16 cellular contexts compared by ENCODE assay signal in the genomic region with DNA sequence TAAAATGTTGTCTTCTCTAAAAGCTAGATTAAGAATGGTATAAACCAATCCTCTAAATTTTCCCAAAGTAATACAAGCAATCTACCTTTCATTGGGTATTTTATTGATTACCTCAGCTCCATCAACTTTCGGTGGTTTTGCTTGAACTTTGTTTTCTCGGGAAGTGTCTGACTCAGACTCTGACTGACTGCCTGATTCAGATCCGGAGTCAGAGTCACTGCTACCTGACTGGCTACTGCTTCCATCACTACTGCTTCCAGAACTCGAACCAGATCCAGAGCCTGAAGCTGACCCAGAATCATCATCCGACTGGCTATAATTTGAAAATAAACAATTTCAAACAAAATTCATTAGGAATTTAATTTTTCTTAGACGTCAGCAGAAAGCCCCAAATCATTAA. TPM values are rescaled to one million over a fixed set of nuclear protein-coding genes. Genes with fewer than 3 reads are reported as not detected.
DNase-seq lines count a peak whose midpoint lies in the region; ATAC-seq, FAIRE-seq and TF ChIP-seq lines count a peak whose summit lies in the region.
"Had no signal": no experiment of that assay in that cellular context is flagged by ENCODE, and none has a peak within 500 bp of the region (broad histone marks: within the 10 kb centered on the region; RNA-seq: fewer than 3 reads in every experiment).

No MANE protein-coding gene starts in this region.

- peaks cover 27% of the 10 kb centered on the region for H3K36me3 Mint-ChIP-seq in T-helper 2 cell treated with Interferon-gamma antibody and Interleukin-4, amounts not matched to agents 5 μg/mL and 100 μg/mL, for 36 hours (ENCODE audit: low read depth)

- no peak overlapping the region for H3K9ac ChIP-seq in fibroblast of lung (ENCODE audit: insufficient read depth, low read length)

- TF ChIP-seq CTCF in fibroblast of lung (conservative IDR thresholded peaks at IDR 0.05 in 1 of 2, IDR thresholded peaks at IDR 0.05 in 1 of 2; ENCODE audit: low read depth in 1 of 2, low read length in 2 of 2) (no peak), GM10266 (IDR thresholded peaks at IDR 0.05; ENCODE audit: control insufficient read depth, insufficient read depth, low read depth, missing control alignments) (no peak), vagina (IDR thresholded peaks at IDR 0.05) (no peak)

- no peak for TF ChIP-seq POLR2A in GM12891 (IDR thresholded peaks at IDR 0.05; ENCODE audit: low read depth, low read length)
- no peak for TF ChIP-seq POLR2A in vagina (IDR thresholded peaks at IDR 0.05)

- H3K27ac Mint-ChIP-seq in T-helper 2 cell treated with Interferon-gamma antibody and Interleukin-4, amounts not matched to agents 5 μg/mL and 100 μg/mL, for 36 hours: peak overlapping the region; percentile 13
- H3K27ac Mint-ChIP-seq: CD14-positive monocyte had no signal

- DNase-seq in GM12891 (ENCODE audit: insufficient read length, low spot score): no peak
- DNase-seq in T-helper 2 cell treated with Interferon-gamma antibody and Interleukin-4, amounts not matched to agents 5 μg/mL and 100 μg/mL, for 36 hours (ENCODE audit: low spot score): no peak
- DNase-seq in fibroblast of lung (ENCODE audit: low read depth in 2 of 2): peak; percentile 15 to 65
- no peak for DNase-seq in DMS 273 treated with DMSO at 0.1 percent for 48 hours (lab: John Stamatoyannopoulos, UW)
- DNase-seq in GM10266 (ENCODE audit: extremely low spot score): no peak
- no peak for DNase-seq in vagina (ENCODE audit: extremely low spot score in 2 of 2)
- DNase-seq: activated gamma-delta T cell, GF-D8, NCI-H146, NCI-H526 treated with DMSO at 0.1 percent for 48 hours, stomach had no signal

- ATAC-seq in GM21825 (IDR thresholded peaks at IDR 0.05; ENCODE audit: unreplicated experiment): no peak

- H3K4me1 Mint-ChIP-seq in T-helper 2 cell treated with Interferon-gamma antibody and Interleukin-4, amounts not matched to agents 5 μg/mL and 100 μg/mL, for 36 hours (ENCODE audit: low read depth): peaks cover 28% of the 10 kb centered on the region

- H3K27me3 Mint-ChIP-seq in T-helper 2 cell treated with Interferon-gamma antibody and Interleukin-4, amounts not matched to agents 5 μg/mL and 100 μg/mL, for 36 hours (ENCODE audit: low read depth): no peaks in the 10 kb centered on the region

- no peaks in the 10 kb centered on the region for H4K20me1 ChIP-seq in fibroblast of lung (ENCODE audit: control insufficient read depth, extremely low read depth, insufficient read depth, low read length)

- no peak overlapping the region for H3K4me2 ChIP-seq in fibroblast of lung (ENCODE audit: extremely low read depth, insufficient read depth, low read length)

- H3K27ac ChIP-seq in ACC112 (ENCODE audit: low read depth, low read length) (peak overlapping the region; percentile 23), fibroblast of lung (ENCODE audit: insufficient read depth, low read length) (no peak overlapping the region), vagina (no peak overlapping the region)
- H3K27ac ChIP-seq: esophagus muscularis mucosa, prostate gland, stomach had no signal

- H2AFZ ChIP-seq in ACC112 (ENCODE audit: low read length, unreplicated experiment) (no peak overlapping the region), fibroblast of lung (ENCODE audit: low read length) (no peak overlapping the region)

- H3K36me3 ChIP-seq in ACC112 (ENCODE audit: insufficient read depth, low read length) (peaks cover 16% of the 10 kb centered on the region), fibroblast of lung (ENCODE audit: control insufficient read depth, insufficient read depth, low read length) (peaks cover 2% of the 10 kb centered on the region), vagina (peaks cover 0 to 19% of the 10 kb centered on the region in 2 donors)
- H3K36me3 ChIP-seq: prostate gland had no signal

- peak; percentile 33 for FAIRE-seq in GM12891 (lab: Jason Lieb, UNC)

- no peaks in the 10 kb centered on the region for H3K9me3 Mint-ChIP-seq in T-helper 2 cell treated with Interferon-gamma antibody and Interleukin-4, amounts not matched to agents 5 μg/mL and 100 μg/mL, for 36 hours
- H3K9me3 Mint-ChIP-seq: CD14-positive monocyte had no signal

- H3K4me3 Mint-ChIP-seq in T-helper 2 cell treated with Interferon-gamma antibody and Interleukin-4, amounts not matched to agents 5 μg/mL and 100 μg/mL, for 36 hours: no peak overlapping the region
- H3K4me3 Mint-ChIP-seq: CD14-positive monocyte had no signal

- H3K4me3 ChIP-seq in ACC112 (ENCODE audit: low read depth, low read length) (no peak overlapping the region), fibroblast of lung (replicated peaks in 1 of 4; ENCODE audit: control extremely low read depth in 1 of 4, insufficient read depth in 1 of 4, low read depth in 3 of 4, low read length in 4 of 4) (no peak overlapping the region), vagina (no peak overlapping the region)
- H3K4me3 ChIP-seq: esophagus muscularis mucosa, prostate gland, stomach had no signal

- H3K79me2 ChIP-seq in ACC112 (ENCODE audit: control insufficient read depth, insufficient read depth, low read length, unreplicated experiment): peaks cover 47% of the 10 kb centered on the region
- H3K79me2 ChIP-seq in fibroblast of lung (ENCODE audit: control insufficient read depth, insufficient read depth, low read length): peaks cover 21% of the 10 kb centered on the region

- intact Hi-C loops in vagina (cut with DNase I): loop anchor here (5.0 kb wide), 1 partner anchor 128 kb away; no protein-coding TSS in a partner anchor

- H3K4me1 ChIP-seq in ACC112 (ENCODE audit: control insufficient read depth, insufficient read depth, low read length, unreplicated experiment) (peaks cover 24% of the 10 kb centered on the region), fibroblast of lung (ENCODE audit: control insufficient read depth, extremely low read depth, insufficient read depth, low read length) (no peaks in the 10 kb centered on the region), vagina (no peaks in the 10 kb centered on the region)
- H3K4me1 ChIP-seq: prostate gland had no signal

- no peaks in the 10 kb centered on the region for H3K27me3 ChIP-seq in ACC112 (ENCODE audit: insufficient read depth, low read length)
- H3K27me3 ChIP-seq in fibroblast of lung (ENCODE audit: control insufficient read depth, insufficient read depth, low read length): no peaks in the 10 kb centered on the region
- H3K27me3 ChIP-seq in vagina: no peaks in the 10 kb centered on the region
- H3K27me3 ChIP-seq: esophagus muscularis mucosa, stomach had no signal

- H3K9me3 ChIP-seq in fibroblast of lung (ENCODE audit: control insufficient read depth, insufficient read depth, low read depth, low read length): no peaks in the 10 kb centered on the region
- H3K9me3 ChIP-seq in vagina: no peaks in the 10 kb centered on the region
- H3K9me3 ChIP-seq: esophagus muscularis mucosa, prostate gland, stomach had no signal

TF ChIP-seq in GM12891, 5 proteins besides CTCF, POLR2A, EP300 and RAD21:
- no peak for TF ChIP-seq POU2F2 (IDR thresholded peaks at IDR 0.05; ENCODE audit: low read depth, low read length)
- TF ChIP-seq TAF1 (IDR thresholded peaks at IDR 0.05; ENCODE audit: low read depth, low read length): no peak

RNA-seq across cellular contexts. Expression of a gene that starts 24.0 kb away (rescaled TPM):
- polyA plus RNA-seq in GM12891 (2012; ENCODE audit: low read depth, missing spikeins): 17.2 TPM
- total RNA-seq in fibroblast of lung: 48.0 and 48.4 TPM in 2 replicates
- 18.2 and 20.3 TPM in 2 replicates for polyA plus RNA-seq in fibroblast of lung
- 12.0 and 13.3 TPM in 2 replicates for polyA plus RNA-seq in fibroblast of lung (2012)
- polyA minus RNA-seq in fibroblast of lung (ENCODE audit: low replicate concordance): 3.1 TPM in 2 replicates
- total RNA-seq in vagina: 81.5 TPM

Comparison
In these comparisons a context has a peak if more than half of its experiments do, and no peak if none do; other contexts are left out.
1. DNase-seq: peak in fibroblast of lung (2 of 2); none in GM12891 (single experiment), T-helper 2 cell treated with Interferon-gamma antibody and Interleukin-4, amounts not matched to agents 5 μg/mL and 100 μg/mL, for 36 hours (single experiment), DMS 273 treated with DMSO at 0.1 percent for 48 hours (single experiment), GM10266 (single experiment) and vagina (0 of 2).